In genomic region chr21:14104564-14104963, GRCh38 we compare ENCODE assay signal across 5 cellular contexts.
A peak's percentile ranks its signal among the peaks of the same experiment; 100 is the strongest.
DNase-seq lines count a peak whose midpoint lies in the region; ATAC-seq and TF ChIP-seq lines count a peak whose summit lies in the region.
"Not testable (repeated sequence)": the region's sequence is repeated elsewhere in the genome, so short reads cannot be mapped to it uniquely, and the experiment has no call there.

No MANE protein-coding gene starts in this region.

- H3K56ac ChIP-seq in mesendoderm (ENCODE audit: low read length), result peak overlapping the region; percentile 30

- WGBS in mesendoderm (ENCODE audit: extremely low coverage, insufficient coverage, low lambda C conversion rate), result no CpG with 5 or more reads among the region's 4 CpGs

- not testable (repeated sequence) for H4K8ac ChIP-seq in mesendoderm (ENCODE audit: low read depth, low read length)

- not testable (repeated sequence) for H3K27ac ChIP-seq in GM23338 (ENCODE audit: low read depth); colonic mucosa
- H3K27ac ChIP-seq in mesendoderm (ENCODE audit: low read depth, low read length), result peak overlapping the region; percentile 83
- H3K27ac ChIP-seq in neural progenitor cell, result peak overlapping the region; percentile 18

- not testable (repeated sequence) for H2BK120ac ChIP-seq in mesendoderm (ENCODE audit: low read depth, low read length)

- DNase-seq in GM23338 (ENCODE audit: low spot score); neural progenitor cell (ENCODE audit: low spot score); progenitor cell of endocrine pancreas (ENCODE audit: low spot score, unreplicated experiment): not testable (repeated sequence)
- DNase-seq in colonic mucosa (peak; percentile 1), mesendoderm (peak; percentile 59)

- not testable (repeated sequence) for H3K79me1 ChIP-seq in mesendoderm (ENCODE audit: low read length)

- H3K4me3 ChIP-seq in GM23338; colonic mucosa; mesendoderm (ENCODE audit: low read length); neural progenitor cell: not testable (repeated sequence)

- not testable (repeated sequence) for ATAC-seq in GM23338

- H3K4me1 ChIP-seq in GM23338 (ENCODE audit: insufficient read depth) (peaks cover 18% of the 10 kb centered on the region; the same call in 1 of the 2 replicates), neural progenitor cell (peaks cover 13% of the 10 kb centered on the region)
- H3K4me1 ChIP-seq in colonic mucosa; mesendoderm (ENCODE audit: control insufficient read depth, low read depth, low read length): not testable (repeated sequence)

- H4K20me1 ChIP-seq in GM23338 (replicated peaks; ENCODE audit: insufficient read depth); neural progenitor cell (ENCODE audit: low read depth): not testable (repeated sequence)

- peak overlapping the region; percentile 11 for H2AFZ ChIP-seq in GM23338
- not testable (repeated sequence) for H2AFZ ChIP-seq in neural progenitor cell (replicated peaks)

- not testable (repeated sequence) for H3K4ac ChIP-seq in mesendoderm (ENCODE audit: low read depth, low read length)

- peak overlapping the region; percentile 37; the same call in 1 of the 2 replicates for H3K27ac Mint-ChIP-seq in GM23338
- H3K27ac Mint-ChIP-seq in neural progenitor cell, result peak overlapping the region; percentile 33
- H3K27ac Mint-ChIP-seq in progenitor cell of endocrine pancreas, result peak overlapping the region; percentile 53

- not testable (repeated sequence) for H3K9me3 ChIP-seq in colonic mucosa; neural progenitor cell (ENCODE audit: low read depth)

- H3K36me3 Mint-ChIP-seq in GM23338 (ENCODE audit: low read depth); neural progenitor cell; progenitor cell of endocrine pancreas (ENCODE audit: insufficient read depth): not testable (repeated sequence)

- not testable (repeated sequence) for H2BK15ac ChIP-seq in mesendoderm (replicated peaks; ENCODE audit: low read depth)

- H3K9ac ChIP-seq in colonic mucosa (ENCODE audit: low read depth in 2 of 2, low read length in 2 of 2); mesendoderm (ENCODE audit: low read length); neural progenitor cell: not testable (repeated sequence)

- 0 out of 2 replicates have a peak overlapping the region, but pooled peaks have one; percentile 15 for H3K4me2 ChIP-seq in GM23338
- not testable (repeated sequence) for H3K4me2 ChIP-seq in mesendoderm (ENCODE audit: low read length)
- peak overlapping the region; percentile 53 for H3K4me2 ChIP-seq in neural progenitor cell

- H3K9me3 Mint-ChIP-seq in GM23338, result not testable (repeated sequence)
- H3K9me3 Mint-ChIP-seq in neural progenitor cell (peaks cover 13% of the 10 kb centered on the region), progenitor cell of endocrine pancreas (ENCODE audit: low read depth) (peaks cover 19% of the 10 kb centered on the region)

- not testable (repeated sequence) for H2AK5ac ChIP-seq in mesendoderm (ENCODE audit: low read length)

- H3F3A ChIP-seq in GM23338 (replicated peaks; ENCODE audit: low read depth); neural progenitor cell (ENCODE audit: low read depth): not testable (repeated sequence)

- H3K27me3 Mint-ChIP-seq in GM23338 (ENCODE audit: insufficient read depth, low read depth, poor library complexity); neural progenitor cell (ENCODE audit: insufficient read depth, low read depth); progenitor cell of endocrine pancreas: not testable (repeated sequence)

- H4K5ac ChIP-seq in mesendoderm (ENCODE audit: low read length), result not testable (repeated sequence)

- not testable (repeated sequence) for H3K27me3 ChIP-seq in GM23338 (ENCODE audit: insufficient read depth); colonic mucosa; mesendoderm (ENCODE audit: insufficient read depth, low read length, poor library complexity); neural progenitor cell

- peak overlapping the region; percentile 69 for H2BK5ac ChIP-seq in mesendoderm (ENCODE audit: low read length)

- H3K4me1 Mint-ChIP-seq in GM23338 (peaks cover 23% of the 10 kb centered on the region), progenitor cell of endocrine pancreas (ENCODE audit: low read depth) (peaks cover 15% of the 10 kb centered on the region)
- not testable (repeated sequence) for H3K4me1 Mint-ChIP-seq in neural progenitor cell

- not testable (repeated sequence) for H3K23ac ChIP-seq in mesendoderm (ENCODE audit: low read length)

- H3K36me3 ChIP-seq in GM23338 (ENCODE audit: insufficient read depth); colonic mucosa; mesendoderm (ENCODE audit: control insufficient read depth, insufficient read depth, low read length); neural progenitor cell: not testable (repeated sequence)

- not testable (repeated sequence) for TF ChIP-seq CTCF in GM23338 (conservative IDR thresholded peaks at IDR 0.05; ENCODE audit: low read depth in 2 of 2); colonic mucosa (IDR thresholded peaks at IDR 0.05); neural progenitor cell (IDR thresholded peaks at IDR 0.05); progenitor cell of endocrine pancreas (IDR thresholded peaks at IDR 0.05; ENCODE audit: unreplicated experiment)

- intact Hi-C loops in colonic mucosa (cut with DNase I), result not testable (repeated sequence)

- not testable (repeated sequence) for H3K79me2 ChIP-seq in GM23338 (replicated peaks; ENCODE audit: insufficient read depth); mesendoderm (ENCODE audit: control insufficient read depth, insufficient read depth, low read length); neural progenitor cell (ENCODE audit: low read depth)

- not testable (repeated sequence) for H3K9me2 ChIP-seq in GM23338 (ENCODE audit: insufficient read depth)

- H3K18ac ChIP-seq in mesendoderm (ENCODE audit: low read length), result peak overlapping the region; percentile 68

- not testable (repeated sequence) for H3K4me3 Mint-ChIP-seq in GM23338; progenitor cell of endocrine pancreas (ENCODE audit: low read depth)
- peak overlapping the region; percentile 35 for H3K4me3 Mint-ChIP-seq in neural progenitor cell
